In genomic region chr7:66382182-66382928, GRCh38 we compare ENCODE assay signal across 7 cellular contexts.
DNase-seq lines count a peak whose midpoint lies in the region.
"Not testable (repeated sequence)": the region's sequence is repeated elsewhere in the genome, so short reads cannot be mapped to it uniquely, and the experiment has no call there.

No MANE protein-coding gene starts in this region.

- not testable (repeated sequence) for H3K79me1 ChIP-seq in mesenchymal stem cell (replicated peaks; ENCODE audit: low read length, poor library complexity, severe bottlenecking)

- not testable (repeated sequence) for H3K9ac ChIP-seq in GM23248; mesenchymal stem cell (ENCODE audit: low read length)

- H4K91ac ChIP-seq in mesenchymal stem cell (ENCODE audit: low read length): not testable (repeated sequence)

- H3K23ac ChIP-seq in mesenchymal stem cell (ENCODE audit: low read length in 2 of 2): not testable (repeated sequence)

- not testable (repeated sequence) for H3K14ac ChIP-seq in mesenchymal stem cell (ENCODE audit: low read length in 2 of 2)

- not testable (repeated sequence) for H2AFZ ChIP-seq in GM23248; mesenchymal stem cell (ENCODE audit: low read depth, low read length)

- not testable (repeated sequence) for H3K18ac ChIP-seq in mesenchymal stem cell (ENCODE audit: low read depth in 1 of 2, low read length in 2 of 2)

- not testable (repeated sequence) for H2BK15ac ChIP-seq in mesenchymal stem cell (ENCODE audit: low read depth, poor library complexity, severe bottlenecking)

- DNase-seq in CD1c-positive myeloid dendritic cell (ENCODE audit: extremely low spot score) (peak; percentile 1), GM23248 (peak; percentile 27), KBM-7 (peak; percentile 62), NAMALWA (ENCODE audit: low spot score) (peak; percentile 20), SIG-M5 treated with dmso at 0.1 percent for 504 hours (lab: John Stamatoyannopoulos, UW; ENCODE audit: unreplicated experiment) (peak; percentile 17), amniotic epithelial cell (ENCODE audit: low read depth) (peak; percentile 21), mesenchymal stem cell (peak; percentile 15)

- H2AK5ac ChIP-seq in mesenchymal stem cell (ENCODE audit: low read length, severe bottlenecking): not testable (repeated sequence)

- H3K4ac ChIP-seq in mesenchymal stem cell (ENCODE audit: low read depth in 1 of 2, low read length in 2 of 2): not testable (repeated sequence)

- not testable (repeated sequence) for H2BK5ac ChIP-seq in mesenchymal stem cell (ENCODE audit: low read depth, low read length, poor library complexity, severe bottlenecking)

- H3K79me2 ChIP-seq in GM23248 (ENCODE audit: insufficient read depth): not testable (repeated sequence)

- WGBS in GM23248 (ENCODE audit: low coverage in 1 of 2, low lambda C conversion rate in 2 of 2, missing lambda C conversion rate in 2 of 2), 2 experiments: 91 to 92% methylated on average over 8 of the region's 8 CpGs
- 95% methylated on average over 8 of the region's 8 CpGs for WGBS in mesenchymal stem cell

- not testable (repeated sequence) for H2BK12ac ChIP-seq in mesenchymal stem cell (ENCODE audit: low read length in 2 of 2)

- not testable (repeated sequence) for H3K27me3 ChIP-seq in GM23248 (replicated peaks; ENCODE audit: insufficient read depth); mesenchymal stem cell (ENCODE audit: control insufficient read depth in 1 of 2, insufficient read depth in 1 of 2, low read length in 2 of 2)

- not testable (repeated sequence) for H3K36me3 ChIP-seq in GM23248 (ENCODE audit: low read depth)
- peaks cover 3 to 26% of the 10 kb centered on the region in 2 experiments for H3K36me3 ChIP-seq in mesenchymal stem cell (ENCODE audit: control insufficient read depth in 1 of 2, insufficient read depth in 2 of 2, low read depth in 1 of 2, low read length in 2 of 2)

- not testable (repeated sequence) for H4K20me1 ChIP-seq in GM23248 (ENCODE audit: insufficient read depth)

- H3K9me2 ChIP-seq in GM23248 (ENCODE audit: insufficient read depth): not testable (repeated sequence)

- H4K8ac ChIP-seq in mesenchymal stem cell (ENCODE audit: low read length): not testable (repeated sequence)

- H2BK120ac ChIP-seq in mesenchymal stem cell (ENCODE audit: low read depth, low read length): not testable (repeated sequence)

- peaks cover 17% of the 10 kb centered on the region for H3F3A ChIP-seq in GM23248 (ENCODE audit: insufficient read depth)

- not testable (repeated sequence) for H3K9me3 ChIP-seq in GM23248 (ENCODE audit: low read depth); mesenchymal stem cell (ENCODE audit: control insufficient read depth, low read length)

- peaks cover 14% of the 10 kb centered on the region for H3K4me1 ChIP-seq in GM23248 (ENCODE audit: insufficient read depth)
- not testable (repeated sequence) for H3K4me1 ChIP-seq in mesenchymal stem cell (ENCODE audit: control insufficient read depth, insufficient read depth, low read depth, low read length)

- H3K4me3 ChIP-seq in GM23248; mesenchymal stem cell (ENCODE audit: insufficient read depth in 1 of 2, low read depth in 1 of 2, low read length in 2 of 2): not testable (repeated sequence)

- H3K27ac ChIP-seq in GM23248; mesenchymal stem cell (ENCODE audit: low read length, poor library complexity, severe bottlenecking): not testable (repeated sequence)

- H3K4me2 ChIP-seq in GM23248 (ENCODE audit: unreplicated experiment); mesenchymal stem cell (ENCODE audit: low read length, poor library complexity, severe bottlenecking): not testable (repeated sequence)

- in situ Hi-C loops in GM23248 (cut with MboI); KBM-7 (cut with MboI; ENCODE audit: low pct_unique_long_range_greater_than_20kb, low sequenced_read_pairs): not testable (repeated sequence)

Comparison
In these comparisons a context has a peak if more than half of its experiments do, and no peak if none do; other contexts are left out.
1. DNase-seq: peak in every context shown above with its lines; median percentile 62 in KBM-7; 27 in GM23248; 21 in amniotic epithelial cell; 20 in NAMALWA; 17 in SIG-M5 treated with dmso at 0.1 percent for 504 hours; 15 in mesenchymal stem cell; 1 in CD1c-positive myeloid dendritic cell.